8 cellular contexts compared by ENCODE assay signal in the genomic region with DNA sequence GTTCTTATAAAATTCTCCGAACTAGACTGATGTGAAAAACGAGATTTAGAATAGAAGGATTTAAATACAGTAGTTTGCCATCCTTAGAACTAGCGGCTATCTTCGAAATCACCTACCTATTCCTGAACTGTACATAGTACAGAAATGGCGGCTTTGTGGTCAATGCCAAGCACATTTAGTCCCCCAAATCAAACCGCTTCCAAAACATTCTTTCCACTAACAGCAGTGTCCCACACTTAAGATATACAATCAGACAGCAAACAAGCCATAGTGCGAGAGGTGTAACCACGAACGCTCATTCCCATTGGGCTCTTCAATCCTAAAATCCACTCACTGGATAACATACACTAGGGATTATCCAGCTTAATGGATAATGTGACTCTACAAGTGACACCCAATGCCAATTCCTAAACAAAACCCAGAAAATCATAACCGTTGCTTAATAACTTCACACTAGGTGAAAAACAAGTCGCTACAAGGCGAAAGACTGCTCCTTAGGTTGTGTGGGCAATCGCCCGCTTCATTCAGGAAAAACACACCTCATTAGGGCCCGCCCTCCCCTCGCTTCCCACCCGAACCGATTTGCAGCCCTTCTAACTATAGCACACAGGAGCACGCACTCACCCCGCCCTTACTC.
A peak's percentile ranks its signal among the peaks of the same experiment; 100 is the strongest.
DNase-seq lines count a peak whose midpoint lies in the region; ATAC-seq lines count a peak whose summit lies in the region.

No MANE protein-coding gene starts in this region.

- H3K4me1 Mint-ChIP-seq in activated naive CD8-positive, alpha-beta T cell treated with anti-CD3 and anti-CD28 coated beads, Interleukin-2, amount 50 U/mL, for 24 hours = peaks cover 59% of the 10 kb centered on the region
- peaks cover 39% of the 10 kb centered on the region for H3K4me1 Mint-ChIP-seq in stimulated activated effector memory CD8-positive, alpha-beta T cell treated with anti-CD3 and anti-CD28 coated beads, Interleukin-12 subunit alpha, Interleukin-12 subunit beta, amount 100 ng/mL, for 72 hours

- H3K4me3 ChIP-seq in iPS-11a (ENCODE audit: low read depth, low read length) = peak overlapping the region; percentile 99

- peak overlapping the region; percentile 100 for H3K27ac Mint-ChIP-seq in activated naive CD8-positive, alpha-beta T cell treated with anti-CD3 and anti-CD28 coated beads, Interleukin-2, amount 50 U/mL, for 24 hours
- peak overlapping the region; percentile 100 for H3K27ac Mint-ChIP-seq in stimulated activated effector memory CD8-positive, alpha-beta T cell treated with anti-CD3 and anti-CD28 coated beads, Interleukin-12 subunit alpha, Interleukin-12 subunit beta, amount 100 ng/mL, for 72 hours

- peaks cover 5% of the 10 kb centered on the region for H3K27me3 Mint-ChIP-seq in activated naive CD8-positive, alpha-beta T cell treated with anti-CD3 and anti-CD28 coated beads, Interleukin-2, amount 50 U/mL, for 24 hours

- DNase-seq in ELR (ENCODE audit: low read depth) (peak; percentile 31), NCI-H146 (lab: John Stamatoyannopoulos, UW) (peak; percentile 93)
- DNase-seq in activated naive CD8-positive, alpha-beta T cell treated with anti-CD3 and anti-CD28 coated beads, Interleukin-2, amount 50 U/mL, for 24 hours = no peak
- peak in 1 of 2 donors; percentile 61 for DNase-seq in stimulated activated effector memory CD8-positive, alpha-beta T cell treated with anti-CD3 and anti-CD28 coated beads, Interleukin-12 subunit alpha, Interleukin-12 subunit beta, amount 100 ng/mL, for 72 hours (ENCODE audit: low spot score in 2 of 2)

- ATAC-seq in activated naive CD8-positive, alpha-beta T cell treated with anti-CD3 and anti-CD28 coated beads, Interleukin-2, amount 50 U/mL, for 24 hours = no peak
- no peak for ATAC-seq in stimulated activated effector memory CD8-positive, alpha-beta T cell treated with anti-CD3 and anti-CD28 coated beads, Interleukin-12 subunit alpha, Interleukin-12 subunit beta, amount 100 ng/mL, for 72 hours
- ATAC-seq in GM21528 (IDR thresholded peaks at IDR 0.05; ENCODE audit: low FRiP score, unreplicated experiment) (no peak), HG03342 (IDR thresholded peaks at IDR 0.05; ENCODE audit: unreplicated experiment) (no peak), HG03045 (IDR thresholded peaks at IDR 0.05; ENCODE audit: unreplicated experiment) (no peak)

- H3K9me3 Mint-ChIP-seq in activated naive CD8-positive, alpha-beta T cell treated with anti-CD3 and anti-CD28 coated beads, Interleukin-2, amount 50 U/mL, for 24 hours = no peaks in the 10 kb centered on the region
- no peaks in the 10 kb centered on the region for H3K9me3 Mint-ChIP-seq in stimulated activated effector memory CD8-positive, alpha-beta T cell treated with anti-CD3 and anti-CD28 coated beads, Interleukin-12 subunit alpha, Interleukin-12 subunit beta, amount 100 ng/mL, for 72 hours

- H3K4me3 Mint-ChIP-seq in activated naive CD8-positive, alpha-beta T cell treated with anti-CD3 and anti-CD28 coated beads, Interleukin-2, amount 50 U/mL, for 24 hours = peak overlapping the region; percentile 100
- peak overlapping the region; percentile 98 for H3K4me3 Mint-ChIP-seq in stimulated activated effector memory CD8-positive, alpha-beta T cell treated with anti-CD3 and anti-CD28 coated beads, Interleukin-12 subunit alpha, Interleukin-12 subunit beta, amount 100 ng/mL, for 72 hours

- peaks cover 38% of the 10 kb centered on the region for H3K36me3 Mint-ChIP-seq in activated naive CD8-positive, alpha-beta T cell treated with anti-CD3 and anti-CD28 coated beads, Interleukin-2, amount 50 U/mL, for 24 hours (ENCODE audit: low read depth)
- H3K36me3 Mint-ChIP-seq in stimulated activated effector memory CD8-positive, alpha-beta T cell treated with anti-CD3 and anti-CD28 coated beads, Interleukin-12 subunit alpha, Interleukin-12 subunit beta, amount 100 ng/mL, for 72 hours = peaks cover 73% of the 10 kb centered on the region
